ENCODE assay signal across 15 cellular contexts in genomic region chr19:36775768-36776167, GRCh38. TPM values are rescaled to one million over a fixed set of nuclear protein-coding genes. Genes with fewer than 3 reads are reported as not detected.
DNase-seq lines count a peak whose midpoint lies in the region; ATAC-seq and TF ChIP-seq lines count a peak whose summit lies in the region.
"Had no signal": no experiment of that assay in that cellular context is flagged by ENCODE, and none has a peak within 500 bp of the region (broad histone marks: within the 10 kb centered on the region; RNA-seq: fewer than 3 reads in every experiment).

No MANE protein-coding gene starts in this region.

- no peaks in the 10 kb centered on the region for H3K9me3 ChIP-seq in thyroid gland
- peaks cover 11% of the 10 kb centered on the region for H3K9me3 ChIP-seq in HAP-1

- no peak overlapping the region for H3K27ac Mint-ChIP-seq in activated naive CD8-positive, alpha-beta T cell treated with anti-CD3 and anti-CD28 coated beads for 36 hours
- no peak overlapping the region for H3K27ac Mint-ChIP-seq in activated naive CD8-positive, alpha-beta T cell treated with anti-CD3 and anti-CD28 coated beads, Interleukin-2, amount 50 U/mL, for 24 hours
- H3K27ac Mint-ChIP-seq: mesothelial cell of epicardium had no signal

- H3K27ac ChIP-seq in thyroid gland = peak overlapping the region; percentile 42 to 86 (median 75)
- H3K27ac ChIP-seq: 22Rv1, transverse colon had no signal

- DNase-seq in activated naive CD8-positive, alpha-beta T cell treated with anti-CD3 and anti-CD28 coated beads for 36 hours = peak; percentile 9
- DNase-seq in activated naive CD8-positive, alpha-beta T cell treated with anti-CD3 and anti-CD28 coated beads, Interleukin-2, amount 50 U/mL, for 24 hours = no peak
- DNase-seq in epithelial cell of esophagus (ENCODE audit: low read depth) (no peak), left kidney (ENCODE audit: low read depth, low spot score) (peak; percentile 56), thyroid gland (peak; percentile 72 to 76), HAP-1 (ENCODE audit: low spot score in 2 of 2) (no peak), NCI-H2196 treated with DMSO at 0.1 percent for 48 hours (lab: John Stamatoyannopoulos, UW; ENCODE audit: unreplicated experiment) (no peak)
- DNase-seq: activated CD8-positive, alpha-beta memory T cell treated with anti-CD3 and anti-CD28 coated beads for 24 hours; activated naive CD4-positive, alpha-beta T cell treated with Interleukin-2 at 50 U/mL for 16 hours; H7; NCI-H526; transverse colon had no signal

- 12 to 19% methylated on average over 24 of the region's 38 CpGs for WGBS in thyroid gland, 2 donors

- peaks cover 32% of the 10 kb centered on the region for H3K9me3 Mint-ChIP-seq in activated naive CD8-positive, alpha-beta T cell treated with anti-CD3 and anti-CD28 coated beads for 36 hours
- peaks cover 34% of the 10 kb centered on the region for H3K9me3 Mint-ChIP-seq in activated naive CD8-positive, alpha-beta T cell treated with anti-CD3 and anti-CD28 coated beads, Interleukin-2, amount 50 U/mL, for 24 hours

- H3K36me3 ChIP-seq in thyroid gland (no peaks in the 10 kb centered on the region), HAP-1 (replicated peaks) (no peaks in the 10 kb centered on the region)
- H3K36me3 ChIP-seq: transverse colon had no signal

- in situ Hi-C loops in HAP-1 (cut with MboI; ENCODE audit: low sequenced_read_pairs) = no loop called here

- no peak overlapping the region for H3K4me3 Mint-ChIP-seq in activated naive CD8-positive, alpha-beta T cell treated with anti-CD3 and anti-CD28 coated beads for 36 hours
- H3K4me3 Mint-ChIP-seq in activated naive CD8-positive, alpha-beta T cell treated with anti-CD3 and anti-CD28 coated beads, Interleukin-2, amount 50 U/mL, for 24 hours = no peak overlapping the region
- H3K4me3 Mint-ChIP-seq: mesothelial cell of epicardium had no signal

- no peak for TF ChIP-seq CTCF in epithelial cell of esophagus (IDR thresholded peaks at IDR 0.05; ENCODE audit: insufficient read depth, low read depth, low read length, missing control alignments)
- no peak for TF ChIP-seq CTCF in thyroid gland (IDR thresholded peaks at IDR 0.05)

- H3K27me3 Mint-ChIP-seq in activated naive CD8-positive, alpha-beta T cell treated with anti-CD3 and anti-CD28 coated beads for 36 hours = no peaks in the 10 kb centered on the region
- H3K27me3 Mint-ChIP-seq in activated naive CD8-positive, alpha-beta T cell treated with anti-CD3 and anti-CD28 coated beads, Interleukin-2, amount 50 U/mL, for 24 hours = no peaks in the 10 kb centered on the region

- peak overlapping the region; percentile 25 for H3K4me3 ChIP-seq in epithelial cell of esophagus (ENCODE audit: low read length)
- H3K4me3 ChIP-seq in thyroid gland (replicated peaks in 1 of 3) = peak overlapping the region in 2 of 3 donors; percentile 36 to 42
- H3K4me3 ChIP-seq in HAP-1 = no peak overlapping the region
- H3K4me3 ChIP-seq: transverse colon had no signal

- no peak for ATAC-seq in activated naive CD8-positive, alpha-beta T cell treated with anti-CD3 and anti-CD28 coated beads, Interleukin-2, amount 50 U/mL, for 24 hours
- ATAC-seq in GM21381 (IDR thresholded peaks at IDR 0.05; ENCODE audit: unreplicated experiment) = no peak

- intact Hi-C loops in thyroid gland (cut with DNase I) = no loop called here

- H3K4me1 ChIP-seq in thyroid gland (peaks cover 15 to 16% of the 10 kb centered on the region in 2 donors), HAP-1 (no peaks in the 10 kb centered on the region; the same call in 1 of the 2 replicates)

- peaks cover 18% of the 10 kb centered on the region for H3K4me1 Mint-ChIP-seq in activated naive CD8-positive, alpha-beta T cell treated with anti-CD3 and anti-CD28 coated beads for 36 hours
- H3K4me1 Mint-ChIP-seq in activated naive CD8-positive, alpha-beta T cell treated with anti-CD3 and anti-CD28 coated beads, Interleukin-2, amount 50 U/mL, for 24 hours = peaks cover 21% of the 10 kb centered on the region

- peaks cover 70% of the 10 kb centered on the region for H3K36me3 Mint-ChIP-seq in activated naive CD8-positive, alpha-beta T cell treated with anti-CD3 and anti-CD28 coated beads for 36 hours
- peaks cover 68% of the 10 kb centered on the region for H3K36me3 Mint-ChIP-seq in activated naive CD8-positive, alpha-beta T cell treated with anti-CD3 and anti-CD28 coated beads, Interleukin-2, amount 50 U/mL, for 24 hours (ENCODE audit: low read depth)

- H3K27me3 ChIP-seq in thyroid gland (no peaks in the 10 kb centered on the region), HAP-1 (ENCODE audit: low read depth) (no peaks in the 10 kb centered on the region)
- H3K27me3 ChIP-seq: transverse colon had no signal

- TF ChIP-seq POLR2A in thyroid gland (IDR thresholded peaks at IDR 0.05) = peak in 1 of 2 donors; percentile 85

RNA-seq across cellular contexts. Expression of gene ZNF850, which starts 3.2 kb away (rescaled TPM):
- total RNA-seq in activated naive CD8-positive, alpha-beta T cell treated with anti-CD3 and anti-CD28 coated beads for 36 hours = 10 to 100 TPM; 10.6 to 13.6 TPM
- 1 to 10 TPM; 2.4 to 4.8 (median 3.7) TPM for total RNA-seq in thyroid gland

Comparison
In these comparisons a context has a peak if more than half of its experiments do, and no peak if none do; other contexts are left out.
1. DNase-seq: peak in activated naive CD8-positive, alpha-beta T cell treated with anti-CD3 and anti-CD28 coated beads for 36 hours (single experiment), left kidney (single experiment) and thyroid gland (2 of 2); none in activated naive CD8-positive, alpha-beta T cell treated with anti-CD3 and anti-CD28 coated beads, Interleukin-2, amount 50 U/mL, for 24 hours (single experiment), epithelial cell of esophagus (single experiment), HAP-1 (0 of 2) and NCI-H2196 treated with DMSO at 0.1 percent for 48 hours (single experiment).